Comparison of ENCODE assay signal across 14 cellular contexts in the genomic region with DNA sequence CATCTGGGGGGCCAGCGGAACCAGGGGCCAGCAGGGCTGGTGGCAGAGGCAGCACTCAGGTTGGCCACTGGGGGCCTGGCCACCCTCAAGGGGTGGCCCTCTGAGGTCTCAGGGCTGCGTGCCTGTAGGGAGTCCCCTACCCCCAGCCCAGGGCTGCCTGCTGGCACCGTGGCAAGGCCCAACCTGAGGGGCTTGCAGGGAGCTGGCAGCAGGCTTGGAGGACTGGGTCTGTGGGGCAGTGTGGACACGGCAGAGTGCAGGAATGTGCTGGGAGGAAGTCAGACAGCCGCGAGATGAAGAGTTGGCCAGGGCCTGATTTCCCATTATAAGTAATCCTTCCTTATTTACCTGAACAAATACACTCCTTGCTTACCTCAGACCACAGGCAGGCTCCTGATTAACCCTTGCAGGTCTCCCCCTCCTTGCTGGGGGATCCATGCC. TPM values are rescaled to one million over a fixed set of nuclear protein-coding genes. Genes with fewer than 3 reads are reported as not detected.
DNase-seq lines count a peak whose midpoint lies in the region; ATAC-seq and TF ChIP-seq lines count a peak whose summit lies in the region.
"Had no signal": no experiment of that assay in that cellular context is flagged by ENCODE, and none has a peak within 500 bp of the region (broad histone marks: within the 10 kb centered on the region; RNA-seq: fewer than 3 reads in every experiment).

Gene SPDEF (minus strand): TSS at position 299 of the 441 bp plus-strand sequence. CDS start 11,874 bp downstream, outside the sequence.

- H3K4me3 Mint-ChIP-seq in HFFc6, result no peak within 1 kb of the TSS
- H3K4me3 Mint-ChIP-seq: stimulated activated naive B cell treated with anti-CD40 and anti-IgM and Interleukin-4, amounts not matched to agents 10 μg/mL and 1 μg/mL and 100 μg/mL, for 72 hours had no signal

- H3K27ac ChIP-seq in WERI-Rb-1 (no peak within 1 kb of the TSS), transverse colon (peak within 1 kb of the TSS; percentile 48 to 78 (median 73)), psoas muscle (no peak within 1 kb of the TSS)
- H3K27ac ChIP-seq: adrenal gland had no signal

- H3K27me3 ChIP-seq in WERI-Rb-1 (ENCODE audit: insufficient read depth, low read depth, severe bottlenecking) (no peaks in the 10 kb centered on the region), transverse colon (no peaks in the 10 kb centered on the region), psoas muscle (ENCODE audit: insufficient read depth in 3 of 3, low read length in 2 of 3) (no peaks in the 10 kb centered on the region)
- H3K27me3 ChIP-seq: adrenal gland, MG63 had no signal

- intact Hi-C loops in transverse colon (cut with DNase I; ENCODE audit: low total_unique reads), result no loop called here
- intact Hi-C loops in psoas muscle (cut with DNase I), result no loop called here

- WGBS in transverse colon (ENCODE audit: low coverage in 1 of 2), 2 donors, result 40% methylated on average over 6 of the region's 6 CpGs; no CpG with 5 or more reads in 1 of the 2 donors
- 52 to 71% (median 62%) methylated on average over 4 to 6 of the region's 6 CpGs for WGBS in psoas muscle, 3 donors

- H3K4me3 ChIP-seq in WERI-Rb-1 (ENCODE audit: low read depth, low read length) (no peak within 1 kb of the TSS), transverse colon (peak within 1 kb of the TSS in 3 of 4 donors; percentile 22 to 39 (median 35)), psoas muscle (no peak within 1 kb of the TSS)
- H3K4me3 ChIP-seq: adrenal gland, MG63 had no signal

- no peak for TF ChIP-seq EP300 in transverse colon (IDR thresholded peaks at IDR 0.05; ENCODE audit: low read depth)

- TF ChIP-seq CTCF in HFFc6 (IDR thresholded peaks at IDR 0.05) (peak; percentile 28; the same call in 1 of the 2 replicates), WERI-Rb-1 (IDR thresholded peaks at IDR 0.05; ENCODE audit: low read depth, low read length) (peak; percentile 42; the same call in 1 of the 2 replicates), transverse colon (IDR thresholded peaks at IDR 0.05) (peak in 3 of 5 experiments; percentile 7 to 32 (median 27)), psoas muscle (IDR thresholded peaks at IDR 0.05) (no peak)

- TF ChIP-seq POLR2A in transverse colon (IDR thresholded peaks at IDR 0.05), result peak; percentile 49

- no peaks in the 10 kb centered on the region for H3K36me3 Mint-ChIP-seq in HFFc6 (ENCODE audit: low read depth)

- H3K4me1 ChIP-seq in transverse colon (peaks cover 0 to 9% (median 9%) of the 10 kb centered on the region in 4 donors), psoas muscle (no peaks in the 10 kb centered on the region)
- H3K4me1 ChIP-seq: adrenal gland had no signal

- H3K9me3 ChIP-seq in WERI-Rb-1 (ENCODE audit: severe bottlenecking), result peaks cover 12% of the 10 kb centered on the region
- peaks cover 0 to 5% of the 10 kb centered on the region in 2 donors for H3K9me3 ChIP-seq in transverse colon
- peaks cover 6% of the 10 kb centered on the region for H3K9me3 ChIP-seq in psoas muscle
- H3K9me3 ChIP-seq: adrenal gland, MG63 had no signal

- peaks cover 15% of the 10 kb centered on the region for H3K4me1 Mint-ChIP-seq in HFFc6 (ENCODE audit: low read depth)

- H3K27me3 Mint-ChIP-seq in HFFc6 (ENCODE audit: insufficient read depth), result peaks cover 22% of the 10 kb centered on the region

- no peak within 1 kb of the TSS for H3K27ac Mint-ChIP-seq in HFFc6
- H3K27ac Mint-ChIP-seq: stimulated activated naive B cell treated with anti-CD40 and anti-IgM and Interleukin-4, amounts not matched to agents 10 μg/mL and 1 μg/mL and 100 μg/mL, for 72 hours had no signal

- H3K9me3 Mint-ChIP-seq in HFFc6, result no peaks in the 10 kb centered on the region; the same call in 1 of the 2 replicates
- H3K9me3 Mint-ChIP-seq: stimulated activated naive B cell treated with anti-CD40 and anti-IgM and Interleukin-4, amounts not matched to agents 10 μg/mL and 1 μg/mL and 100 μg/mL, for 72 hours had no signal

- DNase-seq in HFFc6, result no peak
- no peak for DNase-seq in WERI-Rb-1
- no peak for DNase-seq in left lobe of liver (ENCODE audit: low spot score)
- DNase-seq in transverse colon, result peak; percentile 34
- no peak for DNase-seq in NK-92 (lab: John Stamatoyannopoulos, UW; ENCODE audit: unreplicated experiment)
- no peak for DNase-seq in psoas muscle
- DNase-seq: activated CD4-positive, alpha-beta T cell treated with anti-CD3 and anti-CD28 coated beads for 1 hour; adrenal gland; MG63; NCI-H2171; stimulated activated naive B cell treated with anti-CD40 and anti-IgM and Interleukin-4, amounts not matched to agents 10 μg/mL and 1 μg/mL and 100 μg/mL, for 72 hours; SW 1271 had no signal

- ATAC-seq in left lobe of liver (peak; percentile 15), HG03159 (IDR thresholded peaks at IDR 0.05; ENCODE audit: unreplicated experiment) (no peak), psoas muscle (no peak)
- ATAC-seq: stimulated activated naive B cell treated with anti-CD40 and anti-IgM and Interleukin-4, amounts not matched to agents 10 μg/mL and 1 μg/mL and 100 μg/mL, for 72 hours had no signal

- in situ Hi-C loops in transverse colon (cut with MboI; ENCODE audit: low pct_ligation_motif_present in 1 of 4, low pct_unique_long_range_greater_than_20kb in 1 of 4, low sequenced_read_pairs in 3 of 4), result no loop called here

- H3K36me3 ChIP-seq in WERI-Rb-1 (no peaks in the 10 kb centered on the region; the same call in 1 of the 2 replicates), transverse colon (no peaks in the 10 kb centered on the region), psoas muscle (ENCODE audit: insufficient read depth in 1 of 2, low read depth in 1 of 2) (no peaks in the 10 kb centered on the region)
- H3K36me3 ChIP-seq: adrenal gland, MG63 had no signal

RNA-seq across cellular contexts. Expression of gene SPDEF, which starts in this region (rescaled TPM):
- total RNA-seq in HFFc6 (2021; fragmentation: NEBNext Ultra II Directional; extraction: Animal tissue kit (Norgen Biotek cat#: 25700)), result not detected
- 0.15 TPM for total RNA-seq in left lobe of liver
- total RNA-seq in transverse colon, result 10 to 100 TPM in 3 of 4 donors, 1 to 10 TPM in 1; 9.0 to 57.3 (median 31.5) TPM
- under 1 TPM in 2 of 4 donors, not detected in 2; 0.19 to 0.22 TPM for total RNA-seq in psoas muscle
- under 1 TPM; 0.03 to 0.22 (median 0.21) TPM for polyA plus RNA-seq in psoas muscle
- total RNA-seq: H4 had no signal

Comparison
In these comparisons a context has a peak if more than half of its experiments do, and no peak if none do; other contexts are left out.
1. Peak in ATAC-seq in left lobe of liver; RNA of the gene not detected or under 1 TPM.
2. H3K27ac ChIP-seq: peak in transverse colon (4 of 4); none in WERI-Rb-1 (single experiment) and psoas muscle (single experiment).
3. H3K4me3 ChIP-seq: peak in transverse colon (3 of 4); none in WERI-Rb-1 (single experiment) and psoas muscle (single experiment).